ENCODE assay signal across 20 cellular contexts in genomic region chr14:98867726-98868125, GRCh38.
A peak's percentile ranks its signal among the peaks of the same experiment; 100 is the strongest.
DNase-seq lines count a peak whose midpoint lies in the region; ATAC-seq, FAIRE-seq and TF ChIP-seq lines count a peak whose summit lies in the region.
"Had no signal": no experiment of that assay in that cellular context is flagged by ENCODE, and none has a peak within 500 bp of the region (broad histone marks: within the 10 kb centered on the region; RNA-seq: fewer than 3 reads in every experiment).

No MANE protein-coding gene starts in this region.

- no peak overlapping the region for H3K4me2 ChIP-seq in HepG2 (ENCODE audit: low read depth, low read length)
- H3K4me2 ChIP-seq: A549; BLaER1 treated with 17β-estradiol and CSF1 and Interleukin-3, amounts not matched to agents 10 nM and 100 nM had no signal

- H3K36me3 ChIP-seq in HepG2 (replicated peaks in 1 of 2; ENCODE audit: control insufficient read depth in 1 of 2, insufficient read depth in 2 of 2, low read length in 2 of 2) (no peaks in the 10 kb centered on the region), right lobe of liver (no peaks in the 10 kb centered on the region)
- H3K36me3 ChIP-seq: BLaER1 treated with 17β-estradiol and CSF1 and Interleukin-3, amounts not matched to agents 10 nM and 100 nM had no signal

- H3K27me3 ChIP-seq in HepG2 (ENCODE audit: control insufficient read depth in 1 of 2, insufficient read depth in 2 of 2, low read length in 2 of 2) (no peaks in the 10 kb centered on the region; a peak in 1 of 5 replicates), right lobe of liver (no peaks in the 10 kb centered on the region)
- H3K27me3 ChIP-seq: BLaER1 treated with 17β-estradiol and CSF1 and Interleukin-3, amounts not matched to agents 10 nM and 100 nM had no signal

- no TSS peak for BruUV-seq in HepG2 (replicated peaks; lab: Mats Ljungman, UMichigan)

- H3K27ac ChIP-seq in HepG2 (ENCODE audit: extremely low read length, insufficient read depth, low read length) = no peak overlapping the region
- H3K27ac ChIP-seq in right lobe of liver = no peak overlapping the region
- H3K27ac ChIP-seq: 22Rv1; A549; BLaER1 treated with 17β-estradiol and CSF1 and Interleukin-3, amounts not matched to agents 10 nM and 100 nM; C4-2B had no signal

- intact Hi-C loops in HepG2 (cut with micrococcal nuclease; ENCODE audit: unreplicated experiment) (no loop called here), right lobe of liver (cut with DNase I) (no loop called here)

- no peak overlapping the region for H3K9ac ChIP-seq in HepG2 (ENCODE audit: insufficient read depth, low read depth, low read length)
- H3K9ac ChIP-seq: BLaER1 treated with 17β-estradiol and CSF1 and Interleukin-3, amounts not matched to agents 10 nM and 100 nM had no signal

- no peak for FAIRE-seq in HepG2 (lab: Jason Lieb, UNC)
- FAIRE-seq: A549, D721Med, G401.6, GM12891, GM19239 had no signal

- no peak for TF ChIP-seq CTCF in HepG2 (CRISPR knock-in tag; IDR thresholded peaks at IDR 0.05)
- no peak for TF ChIP-seq CTCF in right lobe of liver (IDR thresholded peaks at IDR 0.05)

- no peak overlapping the region for H3K4me3 ChIP-seq in HepG2 (replicated peaks in 1 of 3; ENCODE audit: insufficient read depth in 1 of 3, low read depth in 2 of 3, low read length in 3 of 3)
- no peak overlapping the region for H3K4me3 ChIP-seq in right lobe of liver
- H3K4me3 ChIP-seq: A549; BLaER1 treated with 17β-estradiol and CSF1 and Interleukin-3, amounts not matched to agents 10 nM and 100 nM had no signal

- ATAC-seq in HepG2 (no peak), right lobe of liver (no peak)
- ATAC-seq: A549; CD8-positive, alpha-beta T cell had no signal

- no peaks in the 10 kb centered on the region for H3K79me2 ChIP-seq in HepG2 (ENCODE audit: insufficient read depth, low read length)

- H3K4me1 ChIP-seq in HepG2 (ENCODE audit: insufficient read depth, low read length) (no peaks in the 10 kb centered on the region), right lobe of liver (no peaks in the 10 kb centered on the region)
- H3K4me1 ChIP-seq: A549; BLaER1 treated with 17β-estradiol and CSF1 and Interleukin-3, amounts not matched to agents 10 nM and 100 nM; Caco-2 had no signal

- 8% methylated on average over 8 of the region's 9 CpGs for WGBS in HepG2 (ENCODE audit: low lambda C conversion rate)
- WGBS in right lobe of liver (ENCODE audit: insufficient coverage, low coverage, low lambda C conversion rate, missing lambda C conversion rate) = 49% methylated on average over 7 of the region's 9 CpGs

- TF ChIP-seq EP300 in HepG2 (IDR thresholded peaks at IDR 0.05; ENCODE audit: low read depth in 2 of 2, low read length in 2 of 2) (no peak), HepG2 (CRISPR knock-in tag; IDR thresholded peaks at IDR 0.05; ENCODE audit: borderline replicate concordance) (no peak)

- no peaks in the 10 kb centered on the region for H4K20me1 ChIP-seq in HepG2 (ENCODE audit: insufficient read depth, low read length)
- H4K20me1 ChIP-seq: BLaER1 treated with 17β-estradiol and CSF1 and Interleukin-3, amounts not matched to agents 10 nM and 100 nM had no signal

- no peaks in the 10 kb centered on the region for H3K9me3 ChIP-seq in HepG2 (ENCODE audit: low read length)
- no peaks in the 10 kb centered on the region for H3K9me3 ChIP-seq in right lobe of liver
- H3K9me3 ChIP-seq: A549; BLaER1 treated with 17β-estradiol and CSF1 and Interleukin-3, amounts not matched to agents 10 nM and 100 nM; Caco-2 had no signal

- in situ Hi-C loops in HepG2 (cut with HindIII; ENCODE audit: extremely low pct_ligation_motif_present, low pct_unique_long_range_greater_than_20kb) = no loop called here

- no peak for DNase-seq in HepG2 (ENCODE audit: low spot score)
- DNase-seq in right lobe of liver = no peak
- peak; percentile 71 for DNase-seq in mesenteric fat pad (ENCODE audit: low spot score)
- DNase-seq in NCI-H2171 treated with DMSO at 0.1 percent for 48 hours (lab: John Stamatoyannopoulos, UW) = no peak
- DNase-seq in HuH-7 (ENCODE audit: low spot score) = no peak
- DNase-seq: AML-193; Caco-2; Calu3; CD4-positive, alpha-beta T cell; CD8-positive, alpha-beta T cell; DMS79 treated with DMSO at 0.1 percent for 48 hours; GF-D8 had no signal

- POLR2A ChIA-PET in HepG2 (lab: Yijun Ruan, JAX) = no interaction called here

- TF ChIP-seq RAD21 in HepG2 (CRISPR knock-in tag; IDR thresholded peaks at IDR 0.05) = no peak

- TF ChIP-seq POLR2A in HepG2 (IDR thresholded peaks at IDR 0.05; ENCODE audit: insufficient read depth in 1 of 2, low read depth in 2 of 2, low read length in 2 of 2) (no peak), right lobe of liver (IDR thresholded peaks at IDR 0.05) (no peak)

- CTCF ChIA-PET in HepG2 (lab: Yijun Ruan, JAX; ENCODE audit: low intra/inter-chr PET ratio, low total read pairs) = no interaction called here

- no peak overlapping the region for H2AFZ ChIP-seq in HepG2 (ENCODE audit: low read length)

TF ChIP-seq in HepG2, 621 proteins besides CTCF, POLR2A, EP300 and RAD21:
- TF ChIP-seq FUBP1 (CRISPR knock-in tag; IDR thresholded peaks at IDR 0.05; ENCODE audit: borderline replicate concordance) (no peak), CEBPB (IDR thresholded peaks at IDR 0.05; ENCODE audit: borderline replicate concordance, low read depth, low read length) (peak; percentile 46; the same call in 1 of the 2 replicates), GTF2F1 (IDR thresholded peaks at IDR 0.05; ENCODE audit: low read length) (no peak), ZNF660 (CRISPR knock-in tag; IDR thresholded peaks at IDR 0.05; ENCODE audit: borderline replicate concordance, low read depth) (no peak), ZEB1 (IDR thresholded peaks at IDR 0.05; ENCODE audit: insufficient replicate concordance, low read depth) (no peak), JUND (CRISPR knock-in tag; IDR thresholded peaks at IDR 0.05) (no peak)
